In genomic region chr17:2707721-2708584, GRCh38 we compare ENCODE assay signal across 9 cellular contexts. TPM values are rescaled to one million over a fixed set of nuclear protein-coding genes. Genes with fewer than 3 reads are reported as not detected.
DNase-seq lines count a peak whose midpoint lies in the region; ATAC-seq, FAIRE-seq and TF ChIP-seq lines count a peak whose summit lies in the region.
"Had no signal": no experiment of that assay in that cellular context is flagged by ENCODE, and none has a peak within 500 bp of the region (broad histone marks: within the 10 kb centered on the region; RNA-seq: fewer than 3 reads in every experiment).

No MANE protein-coding gene starts in this region.

- ATAC-seq in HepG2 (peak; percentile 20), upper lobe of right lung (no peak), GM18873 (IDR thresholded peaks at IDR 0.05; ENCODE audit: low FRiP score, unreplicated experiment) (no peak), HG02840 (IDR thresholded peaks at IDR 0.05; ENCODE audit: low FRiP score, unreplicated experiment) (no peak)

- H3K36me3 ChIP-seq in mammary epithelial cell (ENCODE audit: insufficient read depth, low read length) (no peaks in the 10 kb centered on the region), HepG2 (replicated peaks in 1 of 2; ENCODE audit: control insufficient read depth in 1 of 2, insufficient read depth in 2 of 2, low read length in 2 of 2) (peaks cover 11 to 33% of the 10 kb centered on the region in 2 experiments), upper lobe of right lung (peaks cover 14% of the 10 kb centered on the region)

- H2AFZ ChIP-seq in mammary epithelial cell (ENCODE audit: low read depth, low read length) (no peak overlapping the region), HepG2 (ENCODE audit: low read length) (no peak overlapping the region)

- no peak overlapping the region for H3K9ac ChIP-seq in mammary epithelial cell (ENCODE audit: insufficient read depth, low read length)
- peak overlapping the region; percentile 32 for H3K9ac ChIP-seq in HepG2 (ENCODE audit: insufficient read depth, low read depth, low read length)

- 0 out of 2 replicates have a peak, but pooled peaks have one; percentile 46 for TF ChIP-seq RAD21 in HepG2 (CRISPR knock-in tag; IDR thresholded peaks at IDR 0.05)

- TF ChIP-seq EP300 in HepG2 (IDR thresholded peaks at IDR 0.05; ENCODE audit: low read depth in 2 of 2, low read length in 2 of 2) (no peak), HepG2 (CRISPR knock-in tag; IDR thresholded peaks at IDR 0.05; ENCODE audit: borderline replicate concordance) (no peak)

- BruUV-seq in mammary epithelial cell (replicated peaks; lab: Mats Ljungman, UMichigan) (no TSS peak), HepG2 (replicated peaks; lab: Mats Ljungman, UMichigan) (no TSS peak)

- WGBS in mammary epithelial cell (ENCODE audit: low coverage, missing lambda C conversion rate), result 81% methylated on average over 7 of the region's 13 CpGs
- WGBS in HepG2 (ENCODE audit: low lambda C conversion rate), result 71% methylated on average over 6 of the region's 13 CpGs

- dilution Hi-C loops in mammary epithelial cell (cut with HindIII; ENCODE audit: low sequenced_read_pairs), result no loop called here

- H3K4me1 ChIP-seq in mammary epithelial cell (ENCODE audit: insufficient read depth, low read length), result peaks cover 31% of the 10 kb centered on the region
- peaks cover 67% of the 10 kb centered on the region for H3K4me1 ChIP-seq in HepG2 (ENCODE audit: insufficient read depth, low read length)
- H3K4me1 ChIP-seq in upper lobe of right lung, result peaks cover 42% of the 10 kb centered on the region

- TF ChIP-seq CTCF in mammary epithelial cell (conservative IDR thresholded peaks at IDR 0.05 in 1 of 2, IDR thresholded peaks at IDR 0.05 in 1 of 2; ENCODE audit: extremely low read depth in 1 of 2, insufficient read depth in 1 of 2, low read depth in 1 of 2, low read length in 2 of 2) (peak; percentile 27 to 45), HepG2 (CRISPR knock-in tag; IDR thresholded peaks at IDR 0.05) (peak; percentile 86), upper lobe of right lung (IDR thresholded peaks at IDR 0.05) (peak; percentile 32)

- DNase-seq in AG08396 (ENCODE audit: low spot score), result peak; percentile 60
- DNase-seq in HT-29 (ENCODE audit: low spot score), result peak; percentile 23
- no peak for DNase-seq in mammary epithelial cell
- DNase-seq in HepG2 (ENCODE audit: low spot score), result peak; percentile 45
- DNase-seq in upper lobe of right lung, result peak; percentile 81
- DNase-seq in NCI-H774 (lab: John Stamatoyannopoulos, UW), result no peak

- H3K9me3 ChIP-seq in mammary epithelial cell (replicated peaks; ENCODE audit: insufficient read depth, low read length) (no peaks in the 10 kb centered on the region), HepG2 (ENCODE audit: low read length) (no peaks in the 10 kb centered on the region), upper lobe of right lung (no peaks in the 10 kb centered on the region)

- peak overlapping the region; percentile 73 for H3K4me2 ChIP-seq in mammary epithelial cell (ENCODE audit: insufficient read depth, low read depth, low read length)
- peak overlapping the region; percentile 98 for H3K4me2 ChIP-seq in HepG2 (ENCODE audit: low read depth, low read length)

- peaks cover 92% of the 10 kb centered on the region for H3K79me2 ChIP-seq in mammary epithelial cell (ENCODE audit: insufficient read depth, low read length)
- peaks cover 65% of the 10 kb centered on the region for H3K79me2 ChIP-seq in HepG2 (ENCODE audit: insufficient read depth, low read length)

- CTCF ChIA-PET in mammary epithelial cell (lab: Charles Lee; ENCODE audit: low non-redundant PET) (no interaction called here), HepG2 (lab: Yijun Ruan, JAX; ENCODE audit: low intra/inter-chr PET ratio, low total read pairs) (no interaction called here)

- H4K20me1 ChIP-seq in mammary epithelial cell (ENCODE audit: insufficient read depth, low read length) (peaks cover 10% of the 10 kb centered on the region), HepG2 (ENCODE audit: insufficient read depth, low read length) (peaks cover 55% of the 10 kb centered on the region)

- in situ Hi-C loops in mammary epithelial cell (cut with MboI; ENCODE audit: low sequenced_read_pairs in 2 of 2) (no loop called here), HepG2 (cut with HindIII; ENCODE audit: extremely low pct_ligation_motif_present, low pct_unique_long_range_greater_than_20kb) (no loop called here)

- POLR2A ChIA-PET in HepG2 (lab: Yijun Ruan, JAX), result no interaction called here

- TF ChIP-seq POLR2A in HepG2 (IDR thresholded peaks at IDR 0.05; ENCODE audit: insufficient read depth in 1 of 2, low read depth in 2 of 2, low read length in 2 of 2), result no peak

- H3K4me3 ChIP-seq in mammary epithelial cell (replicated peaks in 1 of 3; ENCODE audit: insufficient read depth in 1 of 3, low read depth in 2 of 3, low read length in 3 of 3) (no peak overlapping the region), HepG2 (replicated peaks in 1 of 3; ENCODE audit: insufficient read depth in 1 of 3, low read depth in 2 of 3, low read length in 3 of 3) (peak overlapping the region in 1 of 3 experiments; percentile 16; a peak in 1 of 6 replicates), upper lobe of right lung (no peak overlapping the region)

- H3K27ac ChIP-seq in mammary epithelial cell (ENCODE audit: insufficient read depth, low read depth, low read length) (no peak overlapping the region), HepG2 (ENCODE audit: extremely low read length, insufficient read depth, low read length) (no peak overlapping the region), upper lobe of right lung (peak overlapping the region; percentile 60)

- no peaks in the 10 kb centered on the region for H3K27me3 ChIP-seq in mammary epithelial cell (ENCODE audit: insufficient read depth, low read length)
- no peaks in the 10 kb centered on the region; a peak in 1 of 5 replicates for H3K27me3 ChIP-seq in HepG2 (ENCODE audit: control insufficient read depth in 1 of 2, insufficient read depth in 2 of 2, low read length in 2 of 2)
- no peaks in the 10 kb centered on the region for H3K27me3 ChIP-seq in upper lobe of right lung

- intact Hi-C loops in mammary epithelial cell (cut with micrococcal nuclease) (no loop called here), HepG2 (cut with micrococcal nuclease; ENCODE audit: unreplicated experiment) (no loop called here), upper lobe of right lung (cut with DNase I) (no loop called here)

- no peak for FAIRE-seq in HepG2 (lab: Jason Lieb, UNC)

RNA-seq across cellular contexts. Expression of gene CLUH, which starts 3.6 kb away (rescaled TPM):
- 156 and 168 TPM in 2 replicates for total RNA-seq in HT-29 (2014; rRNA removed; shearing (Covaris generic))
- total RNA-seq in mammary epithelial cell (10 to 100 TPM; 64.2 to 97.0 TPM), HepG2 (2016; rRNA removed; fragmentation: Illumina TruSeq; extraction: Trizol) (49.8 and 60.5 TPM in 2 replicates), upper lobe of right lung (63.5 TPM)
- polyA plus RNA-seq in mammary epithelial cell (55.9 TPM), HepG2 (2011; rRNA removed) (30.9 and 45.5 TPM in 2 replicates)
- 36.9 TPM for polyA minus RNA-seq in mammary epithelial cell
- 11.3 and 11.7 TPM in 2 replicates for total RNA-seq in HepG2 (2016; cell fraction: cytosol; rRNA removed; fragmentation: Illumina TruSeq; extraction: Trizol; ENCODE audit: low read depth)
- 45.0 and 62.9 TPM in 2 replicates for total RNA-seq in HepG2 (2016; cell fraction: insoluble cytoplasmic fraction; rRNA removed; fragmentation: Illumina TruSeq; extraction: Trizol)
- total RNA-seq in HepG2 (2016; cell fraction: membrane; rRNA removed; fragmentation: Illumina TruSeq; extraction: Trizol), result 16.8 and 17.9 TPM in 2 replicates
- 62.8 and 64.0 TPM in 2 replicates for total RNA-seq in HepG2 (2016; cell fraction: nucleus; rRNA removed; fragmentation: Illumina TruSeq; extraction: Trizol)
- polyA plus RNA-seq in HepG2 (2011; cell fraction: cytosol; rRNA removed), result 12.6 and 25.6 TPM in 2 replicates
- 461 and 635 TPM in 2 replicates for polyA plus RNA-seq in HepG2 (2011; cell fraction: nucleus; rRNA removed)
- 51.7 and 79.2 TPM in 2 replicates for polyA plus RNA-seq in HepG2 (2012)
- 3.2 and 3.5 TPM in 2 replicates for polyA plus RNA-seq in HepG2 (2016; cell fraction: cytosol; fragmentation: Illumina TruSeq; extraction: Trizol; ENCODE audit: low read depth)
- 34.8 and 48.7 TPM in 2 replicates for polyA plus RNA-seq in HepG2 (2016; cell fraction: insoluble cytoplasmic fraction; fragmentation: Illumina TruSeq; extraction: Trizol; ENCODE audit: low read depth)
- polyA plus RNA-seq in HepG2 (2016; cell fraction: membrane; fragmentation: Illumina TruSeq; extraction: Trizol; ENCODE audit: low read depth), result 7.2 and 8.4 TPM in 2 replicates
- polyA plus RNA-seq in HepG2 (2016; cell fraction: nucleus; fragmentation: Illumina TruSeq; extraction: Trizol; ENCODE audit: insufficient read depth, low read depth), result 175 and 188 TPM in 2 replicates
- 37.7 and 94.5 TPM in 2 replicates for polyA minus RNA-seq in HepG2 (2011; rRNA and poly(A)+ RNA removed; ENCODE audit: low replicate concordance)
- polyA minus RNA-seq in HepG2 (2011; cell fraction: cytosol; rRNA and poly(A)+ RNA removed), result 30.1 and 31.9 TPM in 2 replicates
- polyA minus RNA-seq in HepG2 (2011; cell fraction: nucleus; rRNA and poly(A)+ RNA removed), result 48.6 and 55.4 TPM in 2 replicates

RNA-seq across cellular contexts. Expression of gene CCDC92B, which starts 41.5 kb away (rescaled TPM):
- total RNA-seq in HT-29 (2014; rRNA removed; shearing (Covaris generic)), result 0.18 TPM in 2 replicates
- total RNA-seq in mammary epithelial cell (under 1 TPM in 1 of 2 donors, not detected in 1; 0.09 TPM), HepG2 (2016; rRNA removed; fragmentation: Illumina TruSeq; extraction: Trizol) (not detected in 2 replicates), upper lobe of right lung (0.20 TPM)
- polyA plus RNA-seq in mammary epithelial cell (0.02 TPM), HepG2 (2011; rRNA removed) (not detected in 2 replicates)
- polyA minus RNA-seq in mammary epithelial cell, result not detected
- total RNA-seq in HepG2 (2016; cell fraction: cytosol; rRNA removed; fragmentation: Illumina TruSeq; extraction: Trizol; ENCODE audit: low read depth), result not detected in 2 replicates
- not detected in 2 replicates for total RNA-seq in HepG2 (2016; cell fraction: insoluble cytoplasmic fraction; rRNA removed; fragmentation: Illumina TruSeq; extraction: Trizol)
- total RNA-seq in HepG2 (2016; cell fraction: membrane; rRNA removed; fragmentation: Illumina TruSeq; extraction: Trizol), result not detected in 2 replicates
- not detected in 2 replicates for total RNA-seq in HepG2 (2016; cell fraction: nucleus; rRNA removed; fragmentation: Illumina TruSeq; extraction: Trizol)
- not detected in 2 replicates for polyA plus RNA-seq in HepG2 (2011; cell fraction: cytosol; rRNA removed)
- polyA plus RNA-seq in HepG2 (2011; cell fraction: nucleus; rRNA removed), result not detected in 2 replicates
- polyA plus RNA-seq in HepG2 (2012), result 0.04 TPM in 1 of 2 replicates, not detected in the other
- polyA plus RNA-seq in HepG2 (2016; cell fraction: cytosol; fragmentation: Illumina TruSeq; extraction: Trizol; ENCODE audit: low read depth), result not detected in 2 replicates
- not detected in 2 replicates for polyA plus RNA-seq in HepG2 (2016; cell fraction: insoluble cytoplasmic fraction; fragmentation: Illumina TruSeq; extraction: Trizol; ENCODE audit: low read depth)
- not detected in 2 replicates for polyA plus RNA-seq in HepG2 (2016; cell fraction: membrane; fragmentation: Illumina TruSeq; extraction: Trizol; ENCODE audit: low read depth)
- not detected in 2 replicates for polyA plus RNA-seq in HepG2 (2016; cell fraction: nucleus; fragmentation: Illumina TruSeq; extraction: Trizol; ENCODE audit: insufficient read depth, low read depth)
- polyA minus RNA-seq in HepG2 (2011; rRNA and poly(A)+ RNA removed; ENCODE audit: low replicate concordance), result 2.1 TPM in 1 of 2 replicates, not detected in the other
- polyA minus RNA-seq in HepG2 (2011; cell fraction: cytosol; rRNA and poly(A)+ RNA removed), result not detected in 2 replicates
- not detected in 2 replicates for polyA minus RNA-seq in HepG2 (2011; cell fraction: nucleus; rRNA and poly(A)+ RNA removed)
- total RNA-seq: dermis microvascular lymphatic vessel endothelial cell had no signal

Comparison
In these comparisons a context has a peak if more than half of its experiments do, and no peak if none do; other contexts are left out.
1. DNase-seq: peak in AG08396 (single experiment), HT-29 (single experiment), HepG2 (single experiment) and upper lobe of right lung (single experiment); none in mammary epithelial cell (single experiment) and NCI-H774 (single experiment).
2. CTCF ChIP-seq: peak in every context shown above with its lines; median percentile 86 in HepG2; 36 in mammary epithelial cell; 32 in upper lobe of right lung.